23 cellular contexts compared by ENCODE assay signal in genomic region chr7:151859111-151859947, GRCh38. TPM values are rescaled to one million over a fixed set of nuclear protein-coding genes. Genes with fewer than 3 reads are reported as not detected.
DNase-seq lines count a peak whose midpoint lies in the region; ATAC-seq and TF ChIP-seq lines count a peak whose summit lies in the region.
"Had no signal": no experiment of that assay in that cellular context is flagged by ENCODE, and none has a peak within 500 bp of the region (broad histone marks: within the 10 kb centered on the region; RNA-seq: fewer than 3 reads in every experiment).

No MANE protein-coding gene starts in this region.

- H3K4me1 Mint-ChIP-seq in activated naive CD8-positive, alpha-beta T cell treated with anti-CD3 and anti-CD28 coated beads, Interleukin-2, amount 50 U/mL, for 24 hours = peaks cover 10% of the 10 kb centered on the region

- H3K9me3 ChIP-seq in right atrium auricular region = no peaks in the 10 kb centered on the region
- H3K9me3 ChIP-seq in lower lobe of right lung = no peaks in the 10 kb centered on the region
- H3K9me3 ChIP-seq in upper lobe of right lung = no peaks in the 10 kb centered on the region
- H3K9me3 ChIP-seq: neutrophil had no signal

- no peak overlapping the region for H3K27ac Mint-ChIP-seq in activated naive CD8-positive, alpha-beta T cell treated with anti-CD3 and anti-CD28 coated beads, Interleukin-2, amount 50 U/mL, for 24 hours
- H3K27ac Mint-ChIP-seq: activated CD4-positive, alpha-beta memory T cell treated with anti-CD3 and anti-CD28 coated beads for 36 hours had no signal

- no peaks in the 10 kb centered on the region for H3K27me3 Mint-ChIP-seq in activated naive CD8-positive, alpha-beta T cell treated with anti-CD3 and anti-CD28 coated beads, Interleukin-2, amount 50 U/mL, for 24 hours
- H3K27me3 Mint-ChIP-seq: activated CD4-positive, alpha-beta memory T cell treated with anti-CD3 and anti-CD28 coated beads for 36 hours had no signal

- H3K36me3 Mint-ChIP-seq in activated naive CD8-positive, alpha-beta T cell treated with anti-CD3 and anti-CD28 coated beads, Interleukin-2, amount 50 U/mL, for 24 hours (ENCODE audit: low read depth) = no peaks in the 10 kb centered on the region
- H3K36me3 Mint-ChIP-seq: activated CD4-positive, alpha-beta memory T cell treated with anti-CD3 and anti-CD28 coated beads for 36 hours had no signal

- H3K36me3 ChIP-seq in right atrium auricular region (no peaks in the 10 kb centered on the region), lower lobe of right lung (peaks cover 6% of the 10 kb centered on the region), upper lobe of right lung (no peaks in the 10 kb centered on the region)
- H3K36me3 ChIP-seq: neutrophil had no signal

- ATAC-seq in Right ventricle myocardium superior (ENCODE audit: poor library complexity) = peak; percentile 85
- no peak for ATAC-seq in lower lobe of right lung
- no peak for ATAC-seq in upper lobe of right lung
- no peak for ATAC-seq in HG03025 (IDR thresholded peaks at IDR 0.05; ENCODE audit: low FRiP score, unreplicated experiment)
- ATAC-seq in activated naive CD8-positive, alpha-beta T cell treated with anti-CD3 and anti-CD28 coated beads, Interleukin-2, amount 50 U/mL, for 24 hours = no peak

- H3K4me1 ChIP-seq in right atrium auricular region = peaks cover 0 to 12% of the 10 kb centered on the region in 2 donors
- H3K4me1 ChIP-seq in lower lobe of right lung = peaks cover 12% of the 10 kb centered on the region
- H3K4me1 ChIP-seq in upper lobe of right lung = peaks cover 2% of the 10 kb centered on the region

- H3K27ac ChIP-seq in right atrium auricular region (no peak overlapping the region), lower lobe of right lung (no peak overlapping the region), upper lobe of right lung (no peak overlapping the region)
- H3K27ac ChIP-seq: HL-60, neutrophil had no signal

- H3K9me3 Mint-ChIP-seq in activated naive CD8-positive, alpha-beta T cell treated with anti-CD3 and anti-CD28 coated beads, Interleukin-2, amount 50 U/mL, for 24 hours = no peaks in the 10 kb centered on the region
- H3K9me3 Mint-ChIP-seq: activated CD4-positive, alpha-beta memory T cell treated with anti-CD3 and anti-CD28 coated beads for 36 hours had no signal

- intact Hi-C loops in Right ventricle myocardium superior (cut with DNase I) = no loop called here
- intact Hi-C loops in lower lobe of right lung (cut with DNase I) = no loop called here
- intact Hi-C loops in upper lobe of right lung (cut with DNase I) = no loop called here

- no peak for TF ChIP-seq CTCF in right atrium auricular region (IDR thresholded peaks at IDR 0.05)
- TF ChIP-seq CTCF in epithelial cell of esophagus (IDR thresholded peaks at IDR 0.05; ENCODE audit: insufficient read depth, low read depth, low read length, missing control alignments) = no peak
- no peak for TF ChIP-seq CTCF in lower lobe of right lung (IDR thresholded peaks at IDR 0.05)
- no peak for TF ChIP-seq CTCF in upper lobe of right lung (IDR thresholded peaks at IDR 0.05)

- H3K4me3 Mint-ChIP-seq in activated naive CD8-positive, alpha-beta T cell treated with anti-CD3 and anti-CD28 coated beads, Interleukin-2, amount 50 U/mL, for 24 hours = no peak overlapping the region
- H3K4me3 Mint-ChIP-seq: activated CD4-positive, alpha-beta memory T cell treated with anti-CD3 and anti-CD28 coated beads for 36 hours had no signal

- H3K4me3 ChIP-seq in right atrium auricular region (no peak overlapping the region), epithelial cell of esophagus (ENCODE audit: low read length) (no peak overlapping the region), lower lobe of right lung (no peak overlapping the region), upper lobe of right lung (no peak overlapping the region)

- DNase-seq in Right ventricle myocardium superior (peak; percentile 69), right atrium auricular region (ENCODE audit: low spot score) (no peak), epithelial cell of esophagus (ENCODE audit: low read depth) (peak; percentile 9), lower lobe of right lung (peak; percentile 38), upper lobe of right lung (peak; percentile 43), NCI-H1105 (lab: John Stamatoyannopoulos, UW) (no peak)
- no peak for DNase-seq in activated naive CD8-positive, alpha-beta T cell treated with anti-CD3 and anti-CD28 coated beads, Interleukin-2, amount 50 U/mL, for 24 hours
- DNase-seq: ACHN; activated CD4-positive, alpha-beta memory T cell treated with anti-CD3 and anti-CD28 coated beads for 36 hours; activated CD4-positive, CD25-positive, alpha-beta regulatory T cell; cortex of kidney; H7; mesendoderm; NCI-H1105 treated with DMSO at 0.1 percent for 48 hours; NCI-H2081; NCI-H82; OCI-M1; stimulated activated CD4-positive, alpha-beta T cell treated with anti-CD3 and anti-CD28 coated beads, Interleukin-12 subunit alpha, Interleukin-12 subunit beta, amount 100 ng/mL, for 4 hours; stimulated activated CD4-positive, alpha-beta T cell treated with anti-CD3 and anti-CD28 coated beads, Interleukin-4, amount 100 ng/mL, for 24 hours; stimulated activated naive CD4-positive, alpha-beta T cell treated with Interleukin-2 at 50 U/mL for 16 hours had no signal

- no peaks in the 10 kb centered on the region for H3K27me3 ChIP-seq in right atrium auricular region
- H3K27me3 ChIP-seq in lower lobe of right lung (ENCODE audit: low read depth) = no peaks in the 10 kb centered on the region
- no peaks in the 10 kb centered on the region for H3K27me3 ChIP-seq in upper lobe of right lung
- H3K27me3 ChIP-seq: neutrophil had no signal

RNA-seq across cellular contexts. Expression of gene PRKAG2, which starts 17.6 kb away (rescaled TPM):
- total RNA-seq in Right ventricle myocardium superior (120 TPM), right atrium auricular region (100 to 1,000 TPM; 133 to 177 TPM), lower lobe of right lung (35.4 TPM), upper lobe of right lung (35.6 TPM)

Comparison
In these comparisons a context has a peak if more than half of its experiments do, and no peak if none do; other contexts are left out.
1. DNase-seq: peak in Right ventricle myocardium superior (single experiment), epithelial cell of esophagus (single experiment), lower lobe of right lung (single experiment) and upper lobe of right lung (single experiment); none in right atrium auricular region (single experiment), NCI-H1105 (single experiment) and activated naive CD8-positive, alpha-beta T cell treated with anti-CD3 and anti-CD28 coated beads, Interleukin-2, amount 50 U/mL, for 24 hours (single experiment).